1 cellular context compared by ENCODE assay signal in genomic region chr9:5480919-5481743, GRCh38.
TF ChIP-seq lines count a peak whose summit lies in the region.

No MANE protein-coding gene starts in this region.

TF ChIP-seq in IMR-90, 13 proteins besides CTCF, POLR2A, EP300 and RAD21 (continued from another document):
- TF ChIP-seq USF2 (IDR thresholded peaks at IDR 0.05; ENCODE audit: low read depth, low read length) (no peak), MXI1 (IDR thresholded peaks at IDR 0.05; ENCODE audit: borderline replicate concordance, low read depth, low read length) (no peak)
TF ChIP-seq in IMR-90: peak in this region for 0.
